ENCODE assay signal across 16 cellular contexts in genomic region chr16:90083139-90083538, GRCh38. TPM values are rescaled to one million over a fixed set of nuclear protein-coding genes. Genes with fewer than 3 reads are reported as not detected.
DNase-seq lines count a peak whose midpoint lies in the region; ATAC-seq and TF ChIP-seq lines count a peak whose summit lies in the region.
"Had no signal": no experiment of that assay in that cellular context is flagged by ENCODE, and none has a peak within 500 bp of the region (broad histone marks: within the 10 kb centered on the region; RNA-seq: fewer than 3 reads in every experiment).

No MANE protein-coding gene starts in this region.

- H3K4me1 Mint-ChIP-seq in activated CD8-positive, alpha-beta memory T cell treated with anti-CD3 and anti-CD28 coated beads, Interleukin-2, amount 10 ng/mL, durations not matched to agents 7 days and 5 days = peaks cover 5% of the 10 kb centered on the region
- peaks cover 12 to 18% (median 13%) of the 10 kb centered on the region in 3 donors for H3K4me1 Mint-ChIP-seq in CD8-positive, alpha-beta memory T cell
- peaks cover 29% of the 10 kb centered on the region for H3K4me1 Mint-ChIP-seq in activated T-cell treated with anti-CD3 and anti-CD28 coated beads, Interleukin-2, amount 50 U/mL, for 72 hours (ENCODE audit: low read depth)
- H3K4me1 Mint-ChIP-seq in naive thymus-derived CD8-positive, alpha-beta T cell = peaks cover 5 to 19% (median 13%) of the 10 kb centered on the region in 4 donors

- H3K9me3 ChIP-seq in CD8-positive, alpha-beta memory T cell (ENCODE audit: low read length) = no peaks in the 10 kb centered on the region
- H3K9me3 ChIP-seq in left lung = no peaks in the 10 kb centered on the region
- H3K9me3 ChIP-seq: MG63 had no signal

- no peak overlapping the region for H3K4me3 ChIP-seq in CD8-positive, alpha-beta memory T cell (ENCODE audit: low read length)
- H3K4me3 ChIP-seq in left lung = no peak overlapping the region
- H3K4me3 ChIP-seq: MG63 had no signal

- no peaks in the 10 kb centered on the region for H3K9me3 Mint-ChIP-seq in activated CD8-positive, alpha-beta memory T cell treated with anti-CD3 and anti-CD28 coated beads, Interleukin-2, amount 10 ng/mL, durations not matched to agents 7 days and 5 days (ENCODE audit: low read depth)
- peaks cover 0 to 4% (median 3%) of the 10 kb centered on the region in 5 donors for H3K9me3 Mint-ChIP-seq in CD8-positive, alpha-beta memory T cell
- no peaks in the 10 kb centered on the region for H3K9me3 Mint-ChIP-seq in activated T-cell treated with anti-CD3 and anti-CD28 coated beads, Interleukin-2, amount 50 U/mL, for 72 hours
- H3K9me3 Mint-ChIP-seq in naive thymus-derived CD8-positive, alpha-beta T cell = peaks cover 0 to 8% (median 0%) of the 10 kb centered on the region in 9 donors

- H3K27me3 ChIP-seq in CD8-positive, alpha-beta memory T cell (ENCODE audit: insufficient read depth, low read length, poor library complexity, severe bottlenecking) = no peaks in the 10 kb centered on the region
- H3K27me3 ChIP-seq in left lung = peaks cover 0 to 29% of the 10 kb centered on the region in 2 donors
- H3K27me3 ChIP-seq: MG63 had no signal

- H3K36me3 Mint-ChIP-seq in activated CD8-positive, alpha-beta memory T cell treated with anti-CD3 and anti-CD28 coated beads, Interleukin-2, amount 10 ng/mL, durations not matched to agents 7 days and 5 days = no peaks in the 10 kb centered on the region
- peaks cover 0 to 3% (median 1%) of the 10 kb centered on the region in 3 donors for H3K36me3 Mint-ChIP-seq in CD8-positive, alpha-beta memory T cell
- no peaks in the 10 kb centered on the region for H3K36me3 Mint-ChIP-seq in activated T-cell treated with anti-CD3 and anti-CD28 coated beads, Interleukin-2, amount 50 U/mL, for 72 hours (ENCODE audit: insufficient read depth in 2 of 2)
- H3K36me3 Mint-ChIP-seq in naive thymus-derived CD8-positive, alpha-beta T cell = peaks cover 0 to 3% (median 0%) of the 10 kb centered on the region in 3 donors

- H3K4me1 ChIP-seq in CD8-positive, alpha-beta memory T cell (ENCODE audit: insufficient read depth, low read length) = no peaks in the 10 kb centered on the region
- H3K4me1 ChIP-seq in left lung = peaks cover 0 to 22% of the 10 kb centered on the region in 2 donors

- intact Hi-C loops in left lung (cut with DNase I) = no loop called here

- no peak for DNase-seq in activated CD8-positive, alpha-beta memory T cell treated with anti-CD3 and anti-CD28 coated beads, Interleukin-2, amount 10 ng/mL, durations not matched to agents 7 days and 5 days
- no peak for DNase-seq in activated CD8-positive, alpha-beta memory T cell treated with anti-CD3 and anti-CD28 coated beads, Interleukin-2, amount 50 U/mL, for 4 hours
- DNase-seq in CD8-positive, alpha-beta memory T cell = no peak
- DNase-seq in activated T-cell treated with anti-CD3 and anti-CD28 coated beads, Interleukin-2, amount 50 U/mL, for 72 hours = peak; percentile 25 to 34
- no peak for DNase-seq in naive thymus-derived CD8-positive, alpha-beta T cell
- no peak for DNase-seq in NCI-H2081 (lab: John Stamatoyannopoulos, UW)
- no peak for DNase-seq in DMS114 treated with DMSO at 0.1 percent for 48 hours (lab: John Stamatoyannopoulos, UW; ENCODE audit: unreplicated experiment)
- no peak for DNase-seq in left lung
- DNase-seq: effector CD4-positive, alpha-beta T cell; left ventricle myocardium superior; MG63; NCI-H2029 treated with DMSO at 0.1 percent for 48 hours; NCI-H524 treated with DMSO at 0.1 percent for 48 hours; PC-3 had no signal

- CTCF ChIA-PET in activated CD8-positive, alpha-beta memory T cell treated with anti-CD3 and anti-CD28 coated beads, Interleukin-2, amount 10 ng/mL, durations not matched to agents 7 days and 5 days (lab: Charles Lee) = interaction anchor here (1.2 to 1.9 kb wide), 2 partner anchors 11 to 27 kb away, joined by 3 to 20 read pairs; no protein-coding TSS in a partner anchor
- CTCF ChIA-PET in CD8-positive, alpha-beta memory T cell (lab: Charles Lee) = interaction anchor here (1.3 kb wide), 1 partner anchor 10 kb away, joined by 5 read pairs; no protein-coding TSS in a partner anchor

- H3K27ac ChIP-seq in CD8-positive, alpha-beta memory T cell (ENCODE audit: low read depth, low read length) = no peak overlapping the region
- H3K27ac ChIP-seq in left lung = no peak overlapping the region
- H3K27ac ChIP-seq: SK-N-MC had no signal

- H3K36me3 ChIP-seq in CD8-positive, alpha-beta memory T cell (ENCODE audit: insufficient read depth, low read length) = no peaks in the 10 kb centered on the region
- no peaks in the 10 kb centered on the region for H3K36me3 ChIP-seq in left lung
- H3K36me3 ChIP-seq: MG63 had no signal

- ATAC-seq in activated CD8-positive, alpha-beta memory T cell treated with anti-CD3 and anti-CD28 coated beads, Interleukin-2, amount 10 ng/mL, durations not matched to agents 7 days and 5 days = no peak
- peak; percentile 69 to 84 for ATAC-seq in activated T-cell treated with anti-CD3 and anti-CD28 coated beads, Interleukin-2, amount 50 U/mL, for 72 hours (replicated peaks in 1 of 2)
- ATAC-seq in naive thymus-derived CD8-positive, alpha-beta T cell = no peak
- ATAC-seq in left lung = no peak
- ATAC-seq: PC-3 had no signal

- no peak for TF ChIP-seq CTCF in left lung (IDR thresholded peaks at IDR 0.05)

- POLR2A ChIA-PET in CD8-positive, alpha-beta memory T cell (lab: Charles Lee) = no interaction called here
- POLR2A ChIA-PET in naive thymus-derived CD8-positive, alpha-beta T cell (lab: Charles Lee) = no interaction called here

- H3K4me3 Mint-ChIP-seq in activated CD8-positive, alpha-beta memory T cell treated with anti-CD3 and anti-CD28 coated beads, Interleukin-2, amount 10 ng/mL, durations not matched to agents 7 days and 5 days = peak overlapping the region; percentile 10
- peak overlapping the region; percentile 88 to 98 (median 96) for H3K4me3 Mint-ChIP-seq in CD8-positive, alpha-beta memory T cell
- peak overlapping the region; percentile 83 to 88 for H3K4me3 Mint-ChIP-seq in activated T-cell treated with anti-CD3 and anti-CD28 coated beads, Interleukin-2, amount 50 U/mL, for 72 hours
- peak overlapping the region; percentile 56 to 99 (median 97) for H3K4me3 Mint-ChIP-seq in naive thymus-derived CD8-positive, alpha-beta T cell

- H3K27me3 Mint-ChIP-seq in activated CD8-positive, alpha-beta memory T cell treated with anti-CD3 and anti-CD28 coated beads, Interleukin-2, amount 10 ng/mL, durations not matched to agents 7 days and 5 days = peaks cover 47% of the 10 kb centered on the region
- H3K27me3 Mint-ChIP-seq in CD8-positive, alpha-beta memory T cell = peaks cover 0 to 22% of the 10 kb centered on the region in 2 donors
- peaks cover 8% of the 10 kb centered on the region for H3K27me3 Mint-ChIP-seq in activated T-cell treated with anti-CD3 and anti-CD28 coated beads, Interleukin-2, amount 50 U/mL, for 72 hours (ENCODE audit: low read depth)
- H3K27me3 Mint-ChIP-seq in naive thymus-derived CD8-positive, alpha-beta T cell = peaks cover 0 to 9% (median 3%) of the 10 kb centered on the region in 5 donors

- H3K27ac Mint-ChIP-seq in activated CD8-positive, alpha-beta memory T cell treated with anti-CD3 and anti-CD28 coated beads, Interleukin-2, amount 10 ng/mL, durations not matched to agents 7 days and 5 days = no peak overlapping the region
- H3K27ac Mint-ChIP-seq in CD8-positive, alpha-beta memory T cell = peak overlapping the region in 5 of 8 donors; percentile 1 to 93 (median 43)
- peak overlapping the region; percentile 56 for H3K27ac Mint-ChIP-seq in activated T-cell treated with anti-CD3 and anti-CD28 coated beads, Interleukin-2, amount 50 U/mL, for 72 hours
- peak overlapping the region in 4 of 10 donors; percentile 91 to 97 (median 94) for H3K27ac Mint-ChIP-seq in naive thymus-derived CD8-positive, alpha-beta T cell

RNA-seq across cellular contexts. Expression of gene PRDM7, which starts 6.0 kb away (rescaled TPM):
- not detected for total RNA-seq in activated CD8-positive, alpha-beta memory T cell treated with anti-CD3 and anti-CD28 coated beads, Interleukin-2, amount 10 ng/mL, durations not matched to agents 7 days and 5 days
- total RNA-seq in CD8-positive, alpha-beta memory T cell = not detected
- polyA plus RNA-seq in CD8-positive, alpha-beta memory T cell = not detected
- not detected for total RNA-seq in activated T-cell treated with anti-CD3 and anti-CD28 coated beads, Interleukin-2, amount 50 U/mL, for 72 hours
- total RNA-seq in naive thymus-derived CD8-positive, alpha-beta T cell = not detected
- not detected for polyA plus RNA-seq in naive thymus-derived CD8-positive, alpha-beta T cell
- total RNA-seq in left lung = not detected
- total RNA-seq: H1, left ventricle myocardium superior, PC-3 had no signal

Comparison
In these comparisons a context has a peak if more than half of its experiments do, and no peak if none do; other contexts are left out.
1. ATAC-seq: peak in activated T-cell treated with anti-CD3 and anti-CD28 coated beads, Interleukin-2, amount 50 U/mL, for 72 hours (2 of 2); none in activated CD8-positive, alpha-beta memory T cell treated with anti-CD3 and anti-CD28 coated beads, Interleukin-2, amount 10 ng/mL, durations not matched to agents 7 days and 5 days (single experiment), naive thymus-derived CD8-positive, alpha-beta T cell (0 of 2) and left lung (single experiment).
2. DNase-seq: peak in activated T-cell treated with anti-CD3 and anti-CD28 coated beads, Interleukin-2, amount 50 U/mL, for 72 hours (2 of 2); none in activated CD8-positive, alpha-beta memory T cell treated with anti-CD3 and anti-CD28 coated beads, Interleukin-2, amount 10 ng/mL, durations not matched to agents 7 days and 5 days (single experiment), activated CD8-positive, alpha-beta memory T cell treated with anti-CD3 and anti-CD28 coated beads, Interleukin-2, amount 50 U/mL, for 4 hours (single experiment), CD8-positive, alpha-beta memory T cell (0 of 5), naive thymus-derived CD8-positive, alpha-beta T cell (0 of 10), NCI-H2081 (0 of 2), DMS114 treated with DMSO at 0.1 percent for 48 hours (single experiment) and left lung (0 of 2).
3. H3K4me3 Mint-ChIP-seq: peak in every context shown above with its lines; median percentile 97 in naive thymus-derived CD8-positive, alpha-beta T cell; 96 in CD8-positive, alpha-beta memory T cell; 86 in activated T-cell treated with anti-CD3 and anti-CD28 coated beads, Interleukin-2, amount 50 U/mL, for 72 hours; 10 in activated CD8-positive, alpha-beta memory T cell treated with anti-CD3 and anti-CD28 coated beads, Interleukin-2, amount 10 ng/mL, durations not matched to agents 7 days and 5 days.